15 cellular contexts compared by ENCODE assay signal in genomic region chr6:136646377-136646776, GRCh38.
DNase-seq lines count a peak whose midpoint lies in the region; ATAC-seq and TF ChIP-seq lines count a peak whose summit lies in the region.
"Had no signal": no experiment of that assay in that cellular context is flagged by ENCODE, and none has a peak within 500 bp of the region (broad histone marks: within the 10 kb centered on the region; RNA-seq: fewer than 3 reads in every experiment).

No MANE protein-coding gene starts in this region.

- no peak overlapping the region for H3K4me3 Mint-ChIP-seq in activated T-cell treated with anti-CD3 and anti-CD28 coated beads, Interleukin-2, amount 50 U/mL, for 72 hours
- H3K4me3 Mint-ChIP-seq: activated CD4-positive, alpha-beta memory T cell treated with anti-CD3 and anti-CD28 coated beads for 36 hours had no signal

- H3K4me3 ChIP-seq in AG10803 (ENCODE audit: low read length): no peak overlapping the region
- no peak overlapping the region for H3K4me3 ChIP-seq in fibroblast of villous mesenchyme (ENCODE audit: low read depth, low read length)

- no peak overlapping the region for H3K27ac Mint-ChIP-seq in activated T-cell treated with anti-CD3 and anti-CD28 coated beads, Interleukin-2, amount 50 U/mL, for 72 hours
- H3K27ac Mint-ChIP-seq: activated CD4-positive, alpha-beta memory T cell treated with anti-CD3 and anti-CD28 coated beads for 36 hours had no signal

- DNase-seq in AG10803 (ENCODE audit: low read depth) (peak; percentile 59), amniotic epithelial cell (ENCODE audit: low read depth) (peak; percentile 24), fibroblast of villous mesenchyme (ENCODE audit: low read depth) (peak; percentile 49), putamen (ENCODE audit: low spot score) (peak; percentile 28), NCI-H187 treated with DMSO at 0.1 percent for 48 hours (lab: John Stamatoyannopoulos, UW) (no peak)
- DNase-seq in activated T-cell treated with anti-CD3 and anti-CD28 coated beads, Interleukin-2, amount 50 U/mL, for 72 hours: no peak
- DNase-seq: activated CD4-positive, alpha-beta memory T cell treated with anti-CD3 and anti-CD28 coated beads for 36 hours; effector CD4-positive, alpha-beta T cell; islet precursor cell; NCI-H1092; NCI-H226; posterior cingulate gyrus; SK-N-SH had no signal

- ATAC-seq in GM18861 (IDR thresholded peaks at IDR 0.05; ENCODE audit: unreplicated experiment) (no peak), HG02623 (IDR thresholded peaks at IDR 0.05; ENCODE audit: unreplicated experiment) (no peak)
- ATAC-seq in activated T-cell treated with anti-CD3 and anti-CD28 coated beads, Interleukin-2, amount 50 U/mL, for 72 hours (replicated peaks in 1 of 2): no peak

- TF ChIP-seq CTCF in AG10803 (conservative IDR thresholded peaks at IDR 0.05; ENCODE audit: low read length) (no peak), fibroblast of villous mesenchyme (IDR thresholded peaks at IDR 0.05; ENCODE audit: insufficient read depth, low read depth, low read length) (no peak)

- no peaks in the 10 kb centered on the region for H3K27me3 Mint-ChIP-seq in activated T-cell treated with anti-CD3 and anti-CD28 coated beads, Interleukin-2, amount 50 U/mL, for 72 hours (ENCODE audit: low read depth)
- H3K27me3 Mint-ChIP-seq: activated CD4-positive, alpha-beta memory T cell treated with anti-CD3 and anti-CD28 coated beads for 36 hours had no signal

- no peaks in the 10 kb centered on the region for H3K4me1 Mint-ChIP-seq in activated T-cell treated with anti-CD3 and anti-CD28 coated beads, Interleukin-2, amount 50 U/mL, for 72 hours (ENCODE audit: low read depth)

- no peaks in the 10 kb centered on the region for H3K9me3 Mint-ChIP-seq in activated T-cell treated with anti-CD3 and anti-CD28 coated beads, Interleukin-2, amount 50 U/mL, for 72 hours
- H3K9me3 Mint-ChIP-seq: activated CD4-positive, alpha-beta memory T cell treated with anti-CD3 and anti-CD28 coated beads for 36 hours had no signal

- no peaks in the 10 kb centered on the region for H3K36me3 Mint-ChIP-seq in activated T-cell treated with anti-CD3 and anti-CD28 coated beads, Interleukin-2, amount 50 U/mL, for 72 hours (ENCODE audit: insufficient read depth in 2 of 2)
- H3K36me3 Mint-ChIP-seq: activated CD4-positive, alpha-beta memory T cell treated with anti-CD3 and anti-CD28 coated beads for 36 hours had no signal

Comparison
In these comparisons a context has a peak if more than half of its experiments do, and no peak if none do; other contexts are left out.
1. DNase-seq: peak in AG10803 (single experiment), amniotic epithelial cell (single experiment), fibroblast of villous mesenchyme (single experiment) and putamen (single experiment); none in NCI-H187 treated with DMSO at 0.1 percent for 48 hours (single experiment) and activated T-cell treated with anti-CD3 and anti-CD28 coated beads, Interleukin-2, amount 50 U/mL, for 72 hours (0 of 2).